ENCODE assay signal across 20 cellular contexts in genomic region chr14:37650356-37651037, GRCh38. TPM values are rescaled to one million over a fixed set of nuclear protein-coding genes. Genes with fewer than 3 reads are reported as not detected.
DNase-seq lines count a peak whose midpoint lies in the region; ATAC-seq and TF ChIP-seq lines count a peak whose summit lies in the region.
"Had no signal": no experiment of that assay in that cellular context is flagged by ENCODE, and none has a peak within 500 bp of the region (broad histone marks: within the 10 kb centered on the region; RNA-seq: fewer than 3 reads in every experiment).

No MANE protein-coding gene starts in this region.

- H3K4me3 Mint-ChIP-seq in progenitor cell of endocrine pancreas (ENCODE audit: low read depth) = no peak overlapping the region
- H3K4me3 Mint-ChIP-seq: CD14-positive monocyte; naive thymus-derived CD8-positive, alpha-beta T cell had no signal

- H3K4me3 ChIP-seq in choroid plexus epithelial cell (ENCODE audit: low read depth, low read length) = no peak overlapping the region
- H3K4me3 ChIP-seq: ascending aorta, dorsolateral prefrontal cortex had no signal

- peaks cover 13% of the 10 kb centered on the region for H3K4me1 Mint-ChIP-seq in progenitor cell of endocrine pancreas (ENCODE audit: low read depth)
- H3K4me1 Mint-ChIP-seq: CD14-positive monocyte; naive thymus-derived CD8-positive, alpha-beta T cell had no signal

- ATAC-seq in omental fat pad (ENCODE audit: low FRiP score) = no peak
- ATAC-seq: naive thymus-derived CD8-positive, alpha-beta T cell; SK-N-SH treated with all-trans-retinoic acid at 6 μM for 48 hours had no signal

- peak overlapping the region; percentile 18 for H3K27ac Mint-ChIP-seq in progenitor cell of endocrine pancreas
- H3K27ac Mint-ChIP-seq: activated T-helper 2 cell treated with anti-CD3 and anti-CD28 coated beads, Interferon-gamma antibody, Interleukin-2, Interleukin-4, amounts not matched to agents 10 μg/mL and 5 μg/mL and 100 μg/mL, durations not matched to agents 14 hours and 24 hours and 36 hours; CD14-positive monocyte; naive thymus-derived CD8-positive, alpha-beta T cell had no signal

- H3K36me3 Mint-ChIP-seq in progenitor cell of endocrine pancreas (ENCODE audit: insufficient read depth) = peaks cover 3% of the 10 kb centered on the region
- H3K36me3 Mint-ChIP-seq: CD14-positive monocyte; naive thymus-derived CD8-positive, alpha-beta T cell had no signal

- no peaks in the 10 kb centered on the region for H3K27me3 Mint-ChIP-seq in progenitor cell of endocrine pancreas

- DNase-seq in NCI-H2107 treated with DMSO at 0.1 percent for 48 hours (lab: John Stamatoyannopoulos, UW; ENCODE audit: unreplicated experiment) = peak; percentile 10
- DNase-seq in NCI-H2107 (lab: John Stamatoyannopoulos, UW) = no peak
- DNase-seq in NCI-H345 (lab: John Stamatoyannopoulos, UW) = peak; percentile 75
- DNase-seq in choroid plexus epithelial cell (ENCODE audit: low read depth) = peak; percentile 47
- DNase-seq in progenitor cell of endocrine pancreas (ENCODE audit: low spot score, unreplicated experiment) = no peak
- DNase-seq in COLO829 (ENCODE audit: low spot score) = no peak
- DNase-seq in omental fat pad (ENCODE audit: low spot score) = no peak
- no peak for DNase-seq in NCI-H82 (lab: John Stamatoyannopoulos, UW)
- DNase-seq: 8988T; dorsolateral prefrontal cortex; KBM-7; naive thymus-derived CD8-positive, alpha-beta T cell; NCI-H1694 treated with DMSO at 0.1 percent for 48 hours had no signal

- H3K9me3 Mint-ChIP-seq in progenitor cell of endocrine pancreas (ENCODE audit: low read depth) = no peaks in the 10 kb centered on the region
- H3K9me3 Mint-ChIP-seq: activated T-helper 2 cell treated with anti-CD3 and anti-CD28 coated beads, Interferon-gamma antibody, Interleukin-2, Interleukin-4, amounts not matched to agents 10 μg/mL and 5 μg/mL and 100 μg/mL, durations not matched to agents 14 hours and 24 hours and 36 hours had no signal

- TF ChIP-seq CTCF in choroid plexus epithelial cell (conservative IDR thresholded peaks at IDR 0.05; ENCODE audit: low read depth, low read length) (no peak), progenitor cell of endocrine pancreas (IDR thresholded peaks at IDR 0.05; ENCODE audit: unreplicated experiment) (no peak), omental fat pad (IDR thresholded peaks at IDR 0.05) (no peak)

RNA-seq across cellular contexts. Expression of gene TTC6, which starts 55.1 kb away (rescaled TPM):
- total RNA-seq in progenitor cell of endocrine pancreas (39.3 and 46.7 TPM in 2 replicates), omental fat pad (not detected)
- total RNA-seq: activated T-helper 2 cell treated with anti-CD3 and anti-CD28 coated beads, Interferon-gamma antibody, Interleukin-2, Interleukin-4, amounts not matched to agents 10 μg/mL and 5 μg/mL and 100 μg/mL, durations not matched to agents 14 hours and 24 hours and 36 hours; ascending aorta; G401; naive thymus-derived CD8-positive, alpha-beta T cell; OCI-LY7; subcutaneous adipose tissue had no signal

RNA-seq across cellular contexts. Expression of gene FOXA1, which starts 55.4 kb away (rescaled TPM):
- 187 and 196 TPM in 2 replicates for total RNA-seq in progenitor cell of endocrine pancreas
- total RNA-seq in omental fat pad = not detected
- total RNA-seq: ascending aorta; dorsolateral prefrontal cortex; G401; naive thymus-derived CD8-positive, alpha-beta T cell; OCI-LY7; subcutaneous adipose tissue had no signal

Comparison
In these comparisons a context has a peak if more than half of its experiments do, and no peak if none do; other contexts are left out.
1. DNase-seq: peak in NCI-H2107 treated with DMSO at 0.1 percent for 48 hours (single experiment), NCI-H345 (single experiment) and choroid plexus epithelial cell (single experiment); none in NCI-H2107 (single experiment), progenitor cell of endocrine pancreas (single experiment), COLO829 (single experiment), omental fat pad (single experiment) and NCI-H82 (single experiment).
2. RNA of gene TTC6, which starts 55.1 kb away (total RNA-seq): 39.3 to 46.7 TPM in progenitor cell of endocrine pancreas; not detected in omental fat pad; every median in the first group is over 10 times any median in the second.
3. RNA of gene FOXA1, which starts 55.4 kb away (total RNA-seq): 187 to 196 TPM in progenitor cell of endocrine pancreas; not detected in omental fat pad; every median in the first group is over 100 times any median in the second.